Comparison of ENCODE assay signal across 8 cellular contexts in genomic region chr16:66551788-66552287, GRCh38. TPM values are rescaled to one million over a fixed set of nuclear protein-coding genes. Genes with fewer than 3 reads are reported as not detected.
DNase-seq lines count a peak whose midpoint lies in the region; ATAC-seq, FAIRE-seq and TF ChIP-seq lines count a peak whose summit lies in the region.

No MANE protein-coding gene starts in this region.

- intact Hi-C loops in GM12878 (cut with micrococcal nuclease; ENCODE audit: unreplicated experiment), result loop anchor here (1.0 to 5.0 kb wide), 2 partner anchors 28 to 55 kb away; no protein-coding TSS in a partner anchor

- peak overlapping the region; percentile 63 for H3K9ac ChIP-seq in GM12878 (ENCODE audit: control insufficient read depth, insufficient read depth, low read length)

- peaks cover 58% of the 10 kb centered on the region for H3K4me1 Mint-ChIP-seq in mesothelial cell of epicardium

- H2AFZ ChIP-seq in GM12878 (ENCODE audit: control insufficient read depth, low read depth, low read length), result peak overlapping the region; percentile 95

- peak; percentile 6 for ATAC-seq in HG03354 (IDR thresholded peaks at IDR 0.05; ENCODE audit: poor library complexity, severe bottlenecking, unreplicated experiment)
- peak; percentile 1; the same call in 2 of the 3 replicates for ATAC-seq in GM12878
- ATAC-seq in HG03039 (IDR thresholded peaks at IDR 0.05; ENCODE audit: unreplicated experiment), result no peak
- no peak for ATAC-seq in activated CD4-positive, CD25-positive, alpha-beta regulatory T cell treated with anti-CD3 and anti-CD28 coated beads, Interleukin-2, amount 50 U/mL, for 24 hours

- H3K9me3 Mint-ChIP-seq in mesothelial cell of epicardium, result no peaks in the 10 kb centered on the region

- no peaks in the 10 kb centered on the region for H3K27me3 ChIP-seq in GM12878 (replicated peaks in 1 of 2; ENCODE audit: control insufficient read depth in 2 of 2, insufficient read depth in 2 of 2, low read length in 1 of 2)

- RAD21 ChIA-PET in GM12878 (lab: Charles Lee; ENCODE audit: unreplicated experiment), result interaction anchor here (0.8 to 2.9 kb wide), 12 partner anchors 8 to 38 kb away, joined by 3 to 10 read pairs (median 4); no protein-coding TSS in a partner anchor

- TSS peak; percentile 79 for BruUV-seq in GM12878 (replicated peaks; lab: Mats Ljungman, UMichigan)

- peaks cover 1% of the 10 kb centered on the region for H3K27me3 Mint-ChIP-seq in mesothelial cell of epicardium (ENCODE audit: low read depth)

- peak overlapping the region; percentile 78 for H3K4me3 Mint-ChIP-seq in mesothelial cell of epicardium

- TF ChIP-seq EP300 in GM12878 (IDR thresholded peaks at IDR 0.05; ENCODE audit: borderline replicate concordance in 1 of 2, control insufficient read depth in 1 of 2, low read depth in 2 of 2, low read length in 2 of 2), result no peak

- H3K4me2 ChIP-seq in GM12878 (ENCODE audit: control insufficient read depth, insufficient read depth), result peak overlapping the region; percentile 86

- CTCF ChIA-PET in GM12878 (lab: Yijun Ruan, JAX), result interaction anchor here (1.4 to 4.9 kb wide), 8 partner anchors 11 to 69 kb away, joined by 4 to 35 read pairs (median 7); no protein-coding TSS in a partner anchor

- SMC1A ChIA-PET in GM12878 (lab: Charles Lee; ENCODE audit: uncharacterized antibody, unreplicated experiment), result interaction anchor here (1.4 to 9.9 kb wide), 9 partner anchors 8 to 52 kb away, joined by 5 to 86 read pairs (median 8); no protein-coding TSS in a partner anchor

- TF ChIP-seq CTCF in GM12878 (IDR thresholded peaks at IDR 0.05 in 2 of 3, conservative IDR thresholded peaks at IDR 0.05 in 1 of 3; ENCODE audit: control insufficient read depth in 2 of 3, extremely low read depth in 1 of 3, insufficient read depth in 1 of 3, low read depth in 3 of 3, low read length in 3 of 3) (no peak), mesothelial cell of epicardium (IDR thresholded peaks at IDR 0.05; ENCODE audit: unreplicated experiment) (no peak)

- H3K36me3 Mint-ChIP-seq in mesothelial cell of epicardium, result peaks cover 6% of the 10 kb centered on the region

- no peak for FAIRE-seq in GM12878 (lab: Jason Lieb, UNC)

- H4K20me1 ChIP-seq in GM12878 (ENCODE audit: control insufficient read depth, insufficient read depth), result no peaks in the 10 kb centered on the region; the same call in 1 of the 2 replicates

- peak overlapping the region; percentile 91 for H3K27ac Mint-ChIP-seq in mesothelial cell of epicardium

- POLR2A ChIA-PET in GM12878 (lab: Charles Lee), result interaction anchor here (0.7 to 4.9 kb wide), 7 partner anchors 9 to 47 kb away, joined by 3 to 24 read pairs (median 5); no protein-coding TSS in a partner anchor

- peaks cover 23% of the 10 kb centered on the region for H3K4me1 ChIP-seq in GM12878 (ENCODE audit: control insufficient read depth, insufficient read depth, low read length)

- TF ChIP-seq RAD21 in GM12878 (IDR thresholded peaks at IDR 0.05; ENCODE audit: insufficient read depth, low read depth, low read length), result no peak

- DNase-seq in CD1c-positive myeloid dendritic cell (ENCODE audit: extremely low spot score), result peak; percentile 20
- DNase-seq in GM12878 (ENCODE audit: low read depth, low spot score), result no peak
- no peak for DNase-seq in mesothelial cell of epicardium (ENCODE audit: low spot score in 2 of 2, unreplicated experiment in 2 of 2)
- no peak for DNase-seq in NCI-H2107 treated with DMSO at 0.1 percent for 48 hours (lab: John Stamatoyannopoulos, UW; ENCODE audit: unreplicated experiment)
- DNase-seq in NCI-H524 (lab: John Stamatoyannopoulos, UW), result no peak

- TF ChIP-seq POLR2A in GM12878 (IDR thresholded peaks at IDR 0.05; ENCODE audit: low read depth, low read length), result no peak

- peak overlapping the region; percentile 62 for H3K4me3 ChIP-seq in GM12878

- no peaks in the 10 kb centered on the region; the same call in 1 of the 3 replicates for H3K9me3 ChIP-seq in GM12878 (replicated peaks; ENCODE audit: control insufficient read depth, insufficient read depth, low read length)

- WGBS in GM12878 (ENCODE audit: insufficient coverage, insufficient replicate concordance, low lambda C conversion rate, missing lambda C conversion rate), result 38% methylated on average over 8 of the region's 8 CpGs

- peak overlapping the region; percentile 33 for H3K27ac ChIP-seq in GM12878 (ENCODE audit: control insufficient read depth, insufficient read depth)

- H3K79me2 ChIP-seq in GM12878 (ENCODE audit: control insufficient read depth, insufficient read depth, low read length), result peaks cover 4% of the 10 kb centered on the region; the same call in 1 of the 2 replicates

- no peaks in the 10 kb centered on the region; a peak in 1 of 4 replicates for H3K36me3 ChIP-seq in GM12878 (ENCODE audit: control insufficient read depth in 2 of 2, insufficient read depth in 2 of 2, low read length in 1 of 2)

- in situ Hi-C loops in GM12878 (cut with MboI), result no loop called here

RNA-seq across cellular contexts. Expression of gene CKLF, which starts 0.5 kb away (rescaled TPM):
- 15.8 and 18.7 TPM in 2 replicates for total RNA-seq in GM12878 (2013; cell fraction: nucleolus; rRNA removed)
- total RNA-seq in GM12878 (2014; rRNA removed) (56.8 and 61.6 TPM in 2 replicates), GM12878 (2014; rRNA removed; fragmentation: Illumina TruSeq; extraction: Trizol) (46.7 and 47.1 TPM in 2 replicates), GM12878 (2021) (40.1 and 40.8 TPM in 2 replicates), mesothelial cell of epicardium (28.9 to 33.2 TPM (median 31.1 TPM) in 3 replicates)
- 41.0 TPM for polyA plus RNA-seq in GM12878 (2011; ENCODE audit: low read depth)
- polyA plus RNA-seq in GM12878 (2011; rRNA removed) (117 and 152 TPM in 2 replicates), GM12878 (2014; fragmentation: Illumina TruSeq; extraction: Trizol) (24.0 and 60.0 TPM in 2 replicates), GM12878 (2014; fragmentation: Nextera tagmentation; extraction: Ambion mirVana) (100 to 1,000 TPM; 181 to 193 TPM), GM12878 (2014; rRNA removed) (75.6 and 80.0 TPM in 2 replicates), GM12878 (2016; fragmentation: Nextera tagmentation; extraction: Ambion mirVana) (100 to 1,000 TPM; 142 to 143 TPM)
- 213 and 224 TPM in 2 replicates for polyA plus RNA-seq in GM12878 (2011; cell fraction: cytosol; rRNA removed)
- polyA plus RNA-seq in GM12878 (2011; cell fraction: nucleus; rRNA removed), result 81.0 and 88.5 TPM in 2 replicates
- polyA plus RNA-seq in GM12878 (2012), result 46.6 and 59.5 TPM in 2 replicates
- polyA minus RNA-seq in GM12878 (2011; rRNA and poly(A)+ RNA removed), result 46.0 and 47.9 TPM in 2 replicates
- 18.3 and 23.1 TPM in 2 replicates for polyA minus RNA-seq in GM12878 (2011; cell fraction: cytosol; rRNA and poly(A)+ RNA removed)
- polyA minus RNA-seq in GM12878 (2011; cell fraction: nucleus; rRNA and poly(A)+ RNA removed), result 11.4 and 13.1 TPM in 2 replicates

RNA-seq across cellular contexts. Expression of gene TK2, which starts 1.9 kb away (rescaled TPM):
- 8.2 and 8.6 TPM in 2 replicates for total RNA-seq in GM12878 (2013; cell fraction: nucleolus; rRNA removed)
- total RNA-seq in GM12878 (2014; rRNA removed) (2.5 and 4.6 TPM in 2 replicates), GM12878 (2014; rRNA removed; fragmentation: Illumina TruSeq; extraction: Trizol) (2.8 and 3.5 TPM in 2 replicates), GM12878 (2021) (3.4 and 3.5 TPM in 2 replicates), mesothelial cell of epicardium (24.9 to 28.8 TPM (median 28.5 TPM) in 3 replicates)
- polyA plus RNA-seq in GM12878 (2011; ENCODE audit: low read depth), result 2.8 TPM
- polyA plus RNA-seq in GM12878 (2011; rRNA removed) (12.4 and 16.1 TPM in 2 replicates), GM12878 (2014; fragmentation: Illumina TruSeq; extraction: Trizol) (2.6 and 4.5 TPM in 2 replicates), GM12878 (2014; fragmentation: Nextera tagmentation; extraction: Ambion mirVana) (1 to 10 TPM; 1.3 TPM), GM12878 (2014; rRNA removed) (3.2 and 4.0 TPM in 2 replicates), GM12878 (2016; fragmentation: Nextera tagmentation; extraction: Ambion mirVana) (1 to 10 TPM; 3.3 to 5.1 TPM)
- 9.7 and 10.5 TPM in 2 replicates for polyA plus RNA-seq in GM12878 (2011; cell fraction: cytosol; rRNA removed)
- 24.8 and 27.5 TPM in 2 replicates for polyA plus RNA-seq in GM12878 (2011; cell fraction: nucleus; rRNA removed)
- 4.2 and 4.6 TPM in 2 replicates for polyA plus RNA-seq in GM12878 (2012)
- 13.9 and 19.0 TPM in 2 replicates for polyA minus RNA-seq in GM12878 (2011; rRNA and poly(A)+ RNA removed)
- polyA minus RNA-seq in GM12878 (2011; cell fraction: cytosol; rRNA and poly(A)+ RNA removed), result 1.5 and 4.0 TPM in 2 replicates
- 6.3 and 9.0 TPM in 2 replicates for polyA minus RNA-seq in GM12878 (2011; cell fraction: nucleus; rRNA and poly(A)+ RNA removed)

RNA-seq across cellular contexts. Expression of gene CMTM1, which starts 14.4 kb away (rescaled TPM):
- total RNA-seq in GM12878 (2013; cell fraction: nucleolus; rRNA removed), result 3.7 and 4.3 TPM in 2 replicates
- 0.60 and 1.8 TPM in 2 replicates for total RNA-seq in GM12878 (2014; rRNA removed)
- total RNA-seq in GM12878 (2014; rRNA removed; fragmentation: Illumina TruSeq; extraction: Trizol), result 0.67 and 0.69 TPM in 2 replicates
- total RNA-seq in GM12878 (2021), result 3.0 TPM in 2 replicates
- not detected for polyA plus RNA-seq in GM12878 (2011; ENCODE audit: low read depth)
- polyA plus RNA-seq in GM12878 (2011; rRNA removed), result 0.65 and 1.2 TPM in 2 replicates
- 2.1 and 2.9 TPM in 2 replicates for polyA plus RNA-seq in GM12878 (2011; cell fraction: cytosol; rRNA removed)
- 2.5 and 4.3 TPM in 2 replicates for polyA plus RNA-seq in GM12878 (2011; cell fraction: nucleus; rRNA removed)
- polyA plus RNA-seq in GM12878 (2012), result 0.41 and 0.51 TPM in 2 replicates
- polyA plus RNA-seq in GM12878 (2014; fragmentation: Illumina TruSeq; extraction: Trizol), result 0.09 TPM in 1 of 2 replicates, not detected in the other
- polyA plus RNA-seq in GM12878 (2014; fragmentation: Nextera tagmentation; extraction: Ambion mirVana), result not detected
- polyA plus RNA-seq in GM12878 (2014; rRNA removed), result 1.00 and 1.3 TPM in 2 replicates
- polyA plus RNA-seq in GM12878 (2016; fragmentation: Nextera tagmentation; extraction: Ambion mirVana), result 1 to 10 TPM; 1.6 to 1.7 TPM
- polyA minus RNA-seq in GM12878 (2011; rRNA and poly(A)+ RNA removed), result 0.80 and 1.9 TPM in 2 replicates
- polyA minus RNA-seq in GM12878 (2011; cell fraction: cytosol; rRNA and poly(A)+ RNA removed), result 1.2 and 1.5 TPM in 2 replicates
- polyA minus RNA-seq in GM12878 (2011; cell fraction: nucleus; rRNA and poly(A)+ RNA removed), result 2.3 and 6.2 TPM in 2 replicates
- 10.0 to 10.3 TPM (median 10.2 TPM) in 3 replicates for total RNA-seq in mesothelial cell of epicardium

RNA-seq across cellular contexts. Expression of gene CMTM2, which starts 27.4 kb away (rescaled TPM):
- total RNA-seq in GM12878 (2013; cell fraction: nucleolus; rRNA removed), result not detected in 2 replicates
- 0.34 TPM in 1 of 2 replicates, not detected in the other for total RNA-seq in GM12878 (2014; rRNA removed)
- total RNA-seq in GM12878 (2014; rRNA removed; fragmentation: Illumina TruSeq; extraction: Trizol), result not detected in 2 replicates
- total RNA-seq in GM12878 (2021), result not detected in 2 replicates
- not detected for polyA plus RNA-seq in GM12878 (2011; ENCODE audit: low read depth)
- not detected in 2 replicates for polyA plus RNA-seq in GM12878 (2011; rRNA removed)
- 0.04 TPM in 1 of 2 replicates, not detected in the other for polyA plus RNA-seq in GM12878 (2011; cell fraction: cytosol; rRNA removed)
- not detected in 2 replicates for polyA plus RNA-seq in GM12878 (2011; cell fraction: nucleus; rRNA removed)
- not detected in 2 replicates for polyA plus RNA-seq in GM12878 (2012)
- not detected in 2 replicates for polyA plus RNA-seq in GM12878 (2014; fragmentation: Illumina TruSeq; extraction: Trizol)
- polyA plus RNA-seq in GM12878 (2014; fragmentation: Nextera tagmentation; extraction: Ambion mirVana), result not detected
- polyA plus RNA-seq in GM12878 (2014; rRNA removed), result 0.26 TPM in 1 of 2 replicates, not detected in the other
- not detected for polyA plus RNA-seq in GM12878 (2016; fragmentation: Nextera tagmentation; extraction: Ambion mirVana)
- polyA minus RNA-seq in GM12878 (2011; rRNA and poly(A)+ RNA removed), result not detected in 2 replicates
- polyA minus RNA-seq in GM12878 (2011; cell fraction: cytosol; rRNA and poly(A)+ RNA removed), result not detected in 2 replicates
- not detected in 2 replicates for polyA minus RNA-seq in GM12878 (2011; cell fraction: nucleus; rRNA and poly(A)+ RNA removed)
- total RNA-seq in mesothelial cell of epicardium, result 0.25 to 0.58 TPM (median 0.51 TPM) in 3 replicates

RNA-seq across cellular contexts. Expression of gene CMTM3, which starts 52.7 kb away (rescaled TPM):
- 11.5 and 12.5 TPM in 2 replicates for total RNA-seq in GM12878 (2013; cell fraction: nucleolus; rRNA removed)
- total RNA-seq in GM12878 (2014; rRNA removed) (11.7 and 12.8 TPM in 2 replicates), GM12878 (2014; rRNA removed; fragmentation: Illumina TruSeq; extraction: Trizol) (10.9 and 11.7 TPM in 2 replicates), GM12878 (2021) (31.5 and 35.5 TPM in 2 replicates), mesothelial cell of epicardium (56.9 to 60.7 TPM (median 59.3 TPM) in 3 replicates)
- polyA plus RNA-seq in GM12878 (2011; ENCODE audit: low read depth), result 9.4 TPM
- polyA plus RNA-seq in GM12878 (2011; rRNA removed) (28.7 and 47.4 TPM in 2 replicates), GM12878 (2014; fragmentation: Illumina TruSeq; extraction: Trizol) (16.0 and 25.2 TPM in 2 replicates), GM12878 (2014; fragmentation: Nextera tagmentation; extraction: Ambion mirVana) (10 to 100 TPM in 1 of 2 experiments, 1 to 10 TPM in 1; 5.4 to 16.0 TPM), GM12878 (2014; rRNA removed) (32.0 and 37.1 TPM in 2 replicates), GM12878 (2016; fragmentation: Nextera tagmentation; extraction: Ambion mirVana) (10 to 100 TPM; 38.8 to 42.3 TPM)
- polyA plus RNA-seq in GM12878 (2011; cell fraction: cytosol; rRNA removed), result 49.0 and 53.8 TPM in 2 replicates
- polyA plus RNA-seq in GM12878 (2011; cell fraction: nucleus; rRNA removed), result 34.3 and 35.4 TPM in 2 replicates
- polyA plus RNA-seq in GM12878 (2012), result 13.6 and 14.5 TPM in 2 replicates
- 23.6 and 48.8 TPM in 2 replicates for polyA minus RNA-seq in GM12878 (2011; rRNA and poly(A)+ RNA removed)
- polyA minus RNA-seq in GM12878 (2011; cell fraction: cytosol; rRNA and poly(A)+ RNA removed), result 10.1 and 12.2 TPM in 2 replicates
- polyA minus RNA-seq in GM12878 (2011; cell fraction: nucleus; rRNA and poly(A)+ RNA removed), result 8.3 and 16.8 TPM in 2 replicates

Comparison
In these comparisons a context has a peak if more than half of its experiments do, and no peak if none do; other contexts are left out.
1. ATAC-seq: peak in HG03354 (single experiment) and GM12878 (single experiment); none in HG03039 (single experiment) and activated CD4-positive, CD25-positive, alpha-beta regulatory T cell treated with anti-CD3 and anti-CD28 coated beads, Interleukin-2, amount 50 U/mL, for 24 hours (0 of 2).